In the genomic region with DNA sequence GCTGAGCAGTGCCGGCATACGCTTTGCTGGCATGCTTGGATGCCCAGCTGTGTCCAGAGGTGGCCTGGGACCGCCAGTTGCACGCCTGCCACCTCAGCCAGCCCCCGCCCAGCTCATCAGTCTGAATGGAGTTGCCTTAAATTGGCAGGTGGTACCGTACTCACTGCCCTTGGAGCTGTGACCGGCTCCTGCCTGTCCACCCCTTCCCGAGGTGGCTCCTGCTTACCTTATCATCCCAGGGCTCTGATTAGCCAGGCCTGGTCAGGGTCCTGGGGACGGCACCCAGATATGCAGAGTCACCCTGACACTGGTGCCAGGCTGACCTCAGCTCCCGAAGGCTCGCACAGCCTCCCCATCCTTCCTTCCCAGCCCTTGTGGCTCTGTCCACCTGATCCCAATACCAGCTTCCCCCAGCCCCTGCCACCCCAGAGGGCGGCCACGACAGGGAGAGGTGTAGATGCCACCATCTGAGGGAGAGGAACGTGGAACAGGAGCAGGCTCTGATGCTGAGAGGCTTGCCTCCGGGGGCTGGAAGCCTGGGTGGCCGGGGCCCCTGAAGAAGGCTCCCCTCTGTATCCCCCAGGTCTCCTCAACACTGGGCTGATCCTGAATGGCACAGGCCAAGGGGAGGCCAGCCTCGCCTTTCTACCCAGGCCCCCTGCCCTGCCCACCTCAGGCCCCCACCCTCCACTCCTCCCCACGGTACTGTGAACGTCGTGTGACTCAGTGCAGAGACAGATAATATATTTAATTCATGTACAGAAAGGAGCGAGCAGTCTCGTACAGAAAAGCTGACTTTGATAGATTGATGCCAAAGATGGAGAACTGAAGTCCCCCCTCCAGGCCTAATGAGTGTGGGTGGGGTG, we compare ENCODE assay signal across 2 cellular contexts.
TF ChIP-seq lines count a peak whose summit lies in the region.

No MANE protein-coding gene starts in this region.

TF ChIP-seq in HCT116, 20 proteins besides CTCF, POLR2A, EP300 and RAD21:
- no peak for TF ChIP-seq ATF3 (IDR thresholded peaks at IDR 0.05)
- no peak for TF ChIP-seq EZH2phosphoT487 (IDR thresholded peaks at IDR 0.05; ENCODE audit: borderline replicate concordance)
- TF ChIP-seq FOSL1 (IDR thresholded peaks at IDR 0.05; ENCODE audit: low read depth) = no peak
- TF ChIP-seq ELF1 (IDR thresholded peaks at IDR 0.05; ENCODE audit: borderline replicate concordance, low read depth) = no peak
- TF ChIP-seq POLR2AphosphoS5 (IDR thresholded peaks at IDR 0.05; ENCODE audit: low read depth, low read length) = no peak
- no peak for TF ChIP-seq EZH2 (IDR thresholded peaks at IDR 0.05)
TF ChIP-seq in HCT116: peak in this region for 0.

TF ChIP-seq in HepG2, 621 proteins besides CTCF, POLR2A, EP300 and RAD21:
- TF ChIP-seq ZNF713 (CRISPR knock-in tag; IDR thresholded peaks at IDR 0.05) (no peak), ZNF343 (CRISPR knock-in tag; IDR thresholded peaks at IDR 0.05) (no peak), ZNF317 (CRISPR knock-in tag; IDR thresholded peaks at IDR 0.05) (no peak), LCORL (IDR thresholded peaks at IDR 0.05) (no peak), LCORL (CRISPR knock-in tag; IDR thresholded peaks at IDR 0.05) (no peak), ZFAT (CRISPR knock-in tag; conservative IDR thresholded peaks at IDR 0.05) (no peak), ZNF430 (CRISPR knock-in tag; IDR thresholded peaks at IDR 0.05) (no peak), CERS6 (CRISPR knock-in tag; IDR thresholded peaks at IDR 0.05) (no peak), ZNF724P (CRISPR knock-in tag; IDR thresholded peaks at IDR 0.05; ENCODE audit: borderline replicate concordance) (no peak), CBX1 (IDR thresholded peaks at IDR 0.05; ENCODE audit: low read depth) (no peak), POLR2AphosphoS2 (IDR thresholded peaks at IDR 0.05; ENCODE audit: low read depth, low read length) (no peak), TRIM22 (IDR thresholded peaks at IDR 0.05) (no peak), SMAD3 (CRISPR knock-in tag; IDR thresholded peaks at IDR 0.05) (no peak), SIX1 (CRISPR knock-in tag; IDR thresholded peaks at IDR 0.05; ENCODE audit: borderline replicate concordance) (no peak), NR2C2 (CRISPR knock-in tag; IDR thresholded peaks at IDR 0.05; ENCODE audit: borderline replicate concordance) (no peak), ZNF616 (CRISPR knock-in tag; IDR thresholded peaks at IDR 0.05; ENCODE audit: low read depth) (no peak)
- TF ChIP-seq, protein P1, sequence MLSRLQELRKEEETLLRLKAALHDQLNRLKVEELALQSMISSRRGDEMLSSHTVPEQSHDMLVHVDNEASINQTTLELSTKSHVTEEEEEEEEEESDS (CRISPR knock-in tag; IDR thresholded peaks at IDR 0.05; ENCODE audit: borderline replicate concordance) = no peak
TF ChIP-seq in HepG2: peak in this region for 0.
